In the genomic region with DNA sequence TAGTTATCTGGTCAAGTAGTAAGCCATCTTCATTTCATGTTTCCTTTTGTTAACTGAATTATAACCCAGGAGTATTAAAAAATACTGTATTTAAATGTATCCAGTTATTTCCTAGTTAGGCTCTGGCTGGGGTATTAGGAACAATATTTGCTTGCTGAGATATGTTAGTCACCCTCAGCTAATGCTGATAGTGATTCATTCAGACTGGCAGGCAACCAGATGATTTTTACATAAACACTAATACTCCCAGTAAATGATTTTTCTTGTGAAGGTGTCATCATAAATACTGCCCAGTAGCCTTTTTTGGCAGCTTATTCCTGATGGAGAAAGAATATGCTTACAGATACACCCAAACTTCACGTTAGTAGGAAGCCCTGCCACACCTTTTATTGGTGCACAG, we compare ENCODE assay signal across 8 cellular contexts. TPM values are rescaled to one million over a fixed set of nuclear protein-coding genes. Genes with fewer than 3 reads are reported as not detected.
A peak's percentile ranks its signal among the peaks of the same experiment; 100 is the strongest.
DNase-seq lines count a peak whose midpoint lies in the region; ATAC-seq and TF ChIP-seq lines count a peak whose summit lies in the region.

No MANE protein-coding gene starts in this region.

- no peak for TF ChIP-seq CTCF in sigmoid colon (IDR thresholded peaks at IDR 0.05)

- in situ Hi-C loops in Caki2 (cut with HindIII; ENCODE audit: low pct_unique_long_range_greater_than_20kb, low sequenced_read_pairs): loop anchor here (25.0 kb wide), 1 partner anchor 240 kb away; no protein-coding TSS in a partner anchor

- H3K36me3 Mint-ChIP-seq in T-cell: peaks cover 16% of the 10 kb centered on the region

- peak overlapping the region; percentile 72 to 80 (median 77) for H3K27ac ChIP-seq in sigmoid colon

- DNase-seq in Caki2 (ENCODE audit: low read depth) (peak; percentile 54), T-cell (no peak), fibroblast of peridontal ligament (ENCODE audit: extremely low read depth) (peak; percentile 75), sigmoid colon (no peak), T-helper 1 cell (no peak), globus pallidus (ENCODE audit: low spot score) (no peak)

- H3K27ac Mint-ChIP-seq in T-cell: peak overlapping the region; percentile 48 to 53

- no peaks in the 10 kb centered on the region for H3K27me3 Mint-ChIP-seq in T-cell

- peaks cover 0 to 64% (median 55%) of the 10 kb centered on the region in 4 donors for H3K4me1 ChIP-seq in sigmoid colon

- H3K9me3 Mint-ChIP-seq in T-cell: no peaks in the 10 kb centered on the region

- WGBS in sigmoid colon, 2 donors: 23 to 59% methylated on average over 1 of the region's 1 CpG

- CTCF ChIA-PET in T-cell (lab: Charles Lee): interaction anchor here in 1 of 2 donors (1.1 to 1.5 kb wide), 2 partner anchors 16 to 18 kb away, joined by 3 to 7 read pairs; no protein-coding TSS in a partner anchor

- H3K9me3 ChIP-seq in sigmoid colon: no peaks in the 10 kb centered on the region

- H3K36me3 ChIP-seq in sigmoid colon: peaks cover 8 to 40% (median 14%) of the 10 kb centered on the region in 4 donors

- intact Hi-C loops in sigmoid colon (cut with DNase I): no loop called here

- H3K4me3 Mint-ChIP-seq in T-cell: no peak overlapping the region

- no peak for TF ChIP-seq POLR2A in sigmoid colon (IDR thresholded peaks at IDR 0.05)

- ATAC-seq in T-cell (replicated peaks in 1 of 4) (no peak), GM21367 (IDR thresholded peaks at IDR 0.05; ENCODE audit: unreplicated experiment) (no peak), HG02840 (IDR thresholded peaks at IDR 0.05; ENCODE audit: low FRiP score, unreplicated experiment) (no peak)

- H3K4me3 ChIP-seq in sigmoid colon: no peak overlapping the region

- no peak for TF ChIP-seq EP300 in sigmoid colon (IDR thresholded peaks at IDR 0.05)

- peaks cover 59 to 74% (median 68%) of the 10 kb centered on the region in 3 donors for H3K4me1 Mint-ChIP-seq in T-cell

- H3K27me3 ChIP-seq in sigmoid colon: no peaks in the 10 kb centered on the region

- POLR2A ChIA-PET in T-cell (lab: Charles Lee): no interaction called here

RNA-seq across cellular contexts. Expression of a gene that starts 8.1 kb away (rescaled TPM):
- total RNA-seq in Caki2 (2014; rRNA removed; shearing (Covaris generic); ENCODE audit: low replicate concordance): 142 and 169 TPM in 2 replicates
- total RNA-seq in T-cell (10 to 100 TPM; 17.7 to 49.5 (median 42.1) TPM), sigmoid colon (100 to 1,000 TPM in 2 of 4 donors, 10 to 100 TPM in 2; 91.8 to 114 (median 101) TPM)
- 100 to 1,000 TPM in 2 of 3 donors, 10 to 100 TPM in 1; 85.8 to 171 (median 130) TPM for polyA plus RNA-seq in sigmoid colon

Comparison
In these comparisons a context has a peak if more than half of its experiments do, and no peak if none do; other contexts are left out.
1. DNase-seq: peak in Caki2 (single experiment) and fibroblast of peridontal ligament (single experiment); none in T-cell (0 of 34), sigmoid colon (single experiment), T-helper 1 cell (0 of 5) and globus pallidus (single experiment).